ENCODE assay signal across 10 cellular contexts in the genomic region with DNA sequence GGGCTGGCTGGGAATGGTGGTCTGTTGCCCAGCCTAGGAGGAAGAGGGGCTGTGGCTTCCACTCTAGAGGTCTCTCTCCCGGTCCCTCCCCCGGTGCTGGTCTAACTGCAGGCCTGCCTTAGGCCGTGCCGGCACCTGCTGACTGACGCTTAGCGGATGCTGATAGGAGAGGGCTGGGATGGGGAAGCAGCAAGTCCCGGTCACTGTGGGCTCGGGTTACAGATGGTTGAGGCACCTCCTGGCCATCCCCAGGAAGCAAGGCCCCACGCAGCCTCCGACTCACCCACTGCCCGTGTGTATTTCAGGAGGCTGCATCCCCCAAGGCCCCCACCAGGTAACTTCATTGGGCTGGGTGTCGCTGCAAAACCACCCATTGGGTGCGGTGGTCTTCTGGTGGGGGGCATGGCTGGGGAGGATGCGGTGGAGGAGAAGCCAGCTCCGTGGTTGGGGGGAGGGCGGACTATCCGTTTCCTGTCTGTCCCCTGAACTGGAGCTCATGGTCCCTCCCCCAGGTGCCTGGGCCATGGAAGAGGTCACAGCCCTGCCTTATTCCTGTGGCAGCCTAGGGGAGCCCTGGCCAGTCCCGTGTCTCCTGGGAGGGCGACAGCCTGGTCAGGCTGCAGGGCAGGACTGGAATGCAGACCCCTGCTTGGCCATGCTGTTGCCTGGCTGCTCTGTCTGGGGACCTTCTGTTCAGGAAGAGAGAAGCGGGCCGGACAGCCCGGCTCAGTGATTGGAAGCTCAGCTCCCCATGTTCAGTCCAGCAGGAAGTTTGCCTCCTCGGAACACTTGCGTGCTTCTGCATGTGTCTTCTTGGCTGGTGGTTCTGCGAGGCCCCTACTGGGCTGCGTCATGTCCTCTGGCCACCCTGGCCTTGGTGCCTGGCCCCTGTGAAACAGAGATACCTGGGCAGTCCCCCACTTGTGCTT.
A peak's percentile ranks its signal among the peaks of the same experiment; 100 is the strongest.
DNase-seq lines count a peak whose midpoint lies in the region; ATAC-seq and TF ChIP-seq lines count a peak whose summit lies in the region.
"Had no signal": no experiment of that assay in that cellular context is flagged by ENCODE, and none has a peak within 500 bp of the region (broad histone marks: within the 10 kb centered on the region; RNA-seq: fewer than 3 reads in every experiment).

No MANE protein-coding gene starts in this region.

- TF ChIP-seq CTCF in Caco-2 (IDR thresholded peaks at IDR 0.05; ENCODE audit: insufficient read depth in 1 of 2, low read depth in 1 of 2, low read length in 1 of 2, severe bottlenecking in 1 of 2, unreplicated experiment in 1 of 2): no peak

- H3K9ac ChIP-seq in muscle layer of colon (ENCODE audit: low read length): peak overlapping the region; percentile 65

- H3K27ac Mint-ChIP-seq in Caco-2 (ENCODE audit: unreplicated experiment) (peak overlapping the region; percentile 39), IgD-negative memory B cell (peak overlapping the region in 2 of 3 donors; percentile 57 to 93)
- H3K27ac Mint-ChIP-seq in activated T-helper 17 cell treated with anti-CD3 and anti-CD28 coated beads, Interleukin-2, amount 50 U/mL, for 72 hours: peak overlapping the region; percentile 89

- H3K4me1 ChIP-seq in Caco-2 (peaks cover 62% of the 10 kb centered on the region), muscle layer of colon (ENCODE audit: insufficient read depth, low read length) (peaks cover 83% of the 10 kb centered on the region)

- H3K27me3 Mint-ChIP-seq in Caco-2 (ENCODE audit: insufficient read depth, unreplicated experiment): no peaks in the 10 kb centered on the region
- H3K27me3 Mint-ChIP-seq in IgD-negative memory B cell: no peaks in the 10 kb centered on the region
- H3K27me3 Mint-ChIP-seq in activated T-helper 17 cell treated with anti-CD3 and anti-CD28 coated beads, Interleukin-2, amount 50 U/mL, for 72 hours: no peaks in the 10 kb centered on the region
- H3K27me3 Mint-ChIP-seq: naive B cell had no signal

- POLR2A ChIA-PET in Caco-2 (lab: Charles Lee): no interaction called here

- H3K4me3 Mint-ChIP-seq in Caco-2 (ENCODE audit: unreplicated experiment) (no peak overlapping the region), IgD-negative memory B cell (peak overlapping the region in 1 of 4 donors; percentile 79)
- peak overlapping the region; percentile 77 for H3K4me3 Mint-ChIP-seq in activated T-helper 17 cell treated with anti-CD3 and anti-CD28 coated beads, Interleukin-2, amount 50 U/mL, for 72 hours

- no peaks in the 10 kb centered on the region for H3K9me3 ChIP-seq in Caco-2
- H3K9me3 ChIP-seq in muscle layer of colon (ENCODE audit: low read length): no peaks in the 10 kb centered on the region

- H3K36me3 ChIP-seq in Caco-2 (ENCODE audit: control insufficient read depth, insufficient read depth, low read length): no peaks in the 10 kb centered on the region; the same call in none of the 2 replicates
- no peaks in the 10 kb centered on the region for H3K36me3 ChIP-seq in muscle layer of colon (ENCODE audit: insufficient read depth, low read length)

- CTCF ChIA-PET in Caco-2 (lab: Charles Lee): no interaction called here

- no peaks in the 10 kb centered on the region for H3K27me3 ChIP-seq in Caco-2 (replicated peaks; ENCODE audit: control insufficient read depth, insufficient read depth, low read length)
- H3K27me3 ChIP-seq in muscle layer of colon (ENCODE audit: control insufficient read depth in 1 of 2, insufficient read depth in 2 of 2, low read length in 2 of 2): no peaks in the 10 kb centered on the region

- ATAC-seq in activated T-helper 17 cell treated with anti-CD3 and anti-CD28 coated beads, Interleukin-2, amount 50 U/mL, for 72 hours (replicated peaks): no peak
- no peak for ATAC-seq in GM19452 (IDR thresholded peaks at IDR 0.05; ENCODE audit: unreplicated experiment)

- H3K27ac ChIP-seq in muscle layer of colon (ENCODE audit: low read depth, low read length): peak overlapping the region; percentile 96

- intact Hi-C loops in Caco-2 (cut with micrococcal nuclease; ENCODE audit: unreplicated experiment): no loop called here

- H3K9me3 Mint-ChIP-seq in Caco-2 (ENCODE audit: unreplicated experiment) (no peaks in the 10 kb centered on the region), IgD-negative memory B cell (no peaks in the 10 kb centered on the region)
- no peaks in the 10 kb centered on the region for H3K9me3 Mint-ChIP-seq in activated T-helper 17 cell treated with anti-CD3 and anti-CD28 coated beads, Interleukin-2, amount 50 U/mL, for 72 hours
- H3K9me3 Mint-ChIP-seq: naive B cell had no signal

- peak; percentile 64 to 79 for DNase-seq in Caco-2
- DNase-seq in SIG-M5 (lab: John Stamatoyannopoulos, UW): no peak
- DNase-seq in NCI-H1694 treated with DMSO at 0.1 percent for 48 hours (lab: John Stamatoyannopoulos, UW): no peak
- DNase-seq in NCI-H1694 (lab: John Stamatoyannopoulos, UW): no peak
- DNase-seq: HCEC 1CT, naive B cell had no signal

- H3K4me3 ChIP-seq in Caco-2 (ENCODE audit: low read depth, low read length): no peak overlapping the region
- peak overlapping the region in 1 of 2 donors; percentile 9 for H3K4me3 ChIP-seq in muscle layer of colon (ENCODE audit: low read depth in 1 of 2, low read length in 2 of 2)

- no TSS peak for BruUV-seq in Caco-2 (replicated peaks; lab: Mats Ljungman, UMichigan)

- H3K4me1 Mint-ChIP-seq in Caco-2 (ENCODE audit: low read depth, unreplicated experiment): peaks cover 12% of the 10 kb centered on the region
- H3K4me1 Mint-ChIP-seq in IgD-negative memory B cell: peaks cover 19 to 21% (median 19%) of the 10 kb centered on the region in 3 donors
- peaks cover 16% of the 10 kb centered on the region for H3K4me1 Mint-ChIP-seq in activated T-helper 17 cell treated with anti-CD3 and anti-CD28 coated beads, Interleukin-2, amount 50 U/mL, for 72 hours

- H3K36me3 Mint-ChIP-seq in Caco-2 (ENCODE audit: insufficient read depth, unreplicated experiment): peaks cover 32% of the 10 kb centered on the region
- H3K36me3 Mint-ChIP-seq in IgD-negative memory B cell: no peaks in the 10 kb centered on the region
- peaks cover 17% of the 10 kb centered on the region for H3K36me3 Mint-ChIP-seq in activated T-helper 17 cell treated with anti-CD3 and anti-CD28 coated beads, Interleukin-2, amount 50 U/mL, for 72 hours (ENCODE audit: low read depth)
- H3K36me3 Mint-ChIP-seq: naive B cell had no signal

Comparison
In these comparisons a context has a peak if more than half of its experiments do, and no peak if none do; other contexts are left out.
1. DNase-seq: peak in Caco-2 (2 of 2); none in SIG-M5 (single experiment), NCI-H1694 treated with DMSO at 0.1 percent for 48 hours (single experiment) and NCI-H1694 (single experiment).
2. H3K27ac Mint-ChIP-seq: peak in every context shown above with its lines; median percentile 89 in activated T-helper 17 cell treated with anti-CD3 and anti-CD28 coated beads, Interleukin-2, amount 50 U/mL, for 72 hours; 75 in IgD-negative memory B cell; 39 in Caco-2.